ENCODE assay signal across 1 cellular context in the genomic region with DNA sequence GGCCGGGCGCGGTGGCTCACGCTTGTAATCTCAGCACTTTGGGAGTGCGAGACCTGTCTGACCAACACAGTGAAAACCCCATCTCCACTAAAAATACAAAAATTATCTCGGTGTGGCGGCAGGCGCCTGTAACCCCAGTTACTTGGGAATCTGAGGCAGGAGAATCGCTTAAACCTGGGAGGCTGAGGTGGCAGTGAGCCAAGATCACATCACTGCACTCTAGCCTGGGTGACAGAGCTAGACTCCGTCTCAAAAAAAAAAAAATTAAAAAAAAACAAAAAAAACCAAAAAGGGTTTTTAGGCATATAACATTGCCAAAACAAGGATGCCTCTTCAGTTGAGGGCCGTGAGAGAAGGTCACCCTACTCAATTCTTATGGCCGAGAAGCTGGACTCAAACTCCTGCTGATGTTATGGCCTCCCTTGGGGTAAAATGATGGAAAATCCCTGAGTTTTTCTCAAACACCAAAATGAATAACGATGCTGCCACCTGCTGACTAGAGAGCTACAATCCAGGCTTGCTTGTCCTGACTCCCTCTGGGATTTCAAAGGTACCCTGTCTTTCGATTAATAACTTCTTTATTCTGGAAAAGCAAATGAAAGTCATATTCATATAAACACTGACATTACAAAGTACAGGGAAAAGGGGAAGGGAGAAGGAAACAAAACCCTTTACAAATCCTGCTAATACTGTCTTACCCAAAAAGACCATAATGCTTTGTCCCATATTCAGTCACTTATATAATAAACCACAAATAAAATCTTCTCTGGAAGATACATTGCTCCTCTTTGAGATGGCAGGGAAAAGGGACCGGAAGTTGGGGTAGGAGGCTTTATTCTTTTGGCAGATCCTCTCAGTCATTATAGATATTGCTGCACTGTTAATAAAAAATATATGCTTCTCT.
TF ChIP-seq lines count a peak whose summit lies in the region.

No MANE protein-coding gene starts in this region.

TF ChIP-seq in H1, 55 proteins besides CTCF, POLR2A, EP300 and RAD21:
- TF ChIP-seq POU5F1 (IDR thresholded peaks at IDR 0.05; ENCODE audit: low read depth, low read length) = no peak
- 0 out of 2 replicates have a peak, but pooled peaks have one; percentile 30 for TF ChIP-seq YY1 (IDR thresholded peaks at IDR 0.05; ENCODE audit: low read depth, low read length)
